41 cellular contexts compared by ENCODE assay signal in genomic region chr1:237293804-237294203, GRCh38.
"Had no signal": no experiment of that assay in that cellular context is flagged by ENCODE, and none has a peak within 500 bp of the region (broad histone marks: within the 10 kb centered on the region; RNA-seq: fewer than 3 reads in every experiment).

No MANE protein-coding gene starts in this region.

- H3K36me3 ChIP-seq: adrenal gland, ascending aorta, brain microvascular endothelial cell, breast epithelium, cardiac muscle cell had no signal

- H3K4me3 Mint-ChIP-seq: activated naive CD4-positive, alpha-beta T cell treated with anti-CD3 and anti-CD28 coated beads for 36 hours; activated naive CD4-positive, alpha-beta T cell treated with anti-CD3 and anti-CD28 coated beads, Interleukin-2, amount 10 ng/mL, durations not matched to agents 7 days and 5 days; activated naive CD4-positive, alpha-beta T cell treated with anti-CD3 and anti-CD28 coated beads, Interleukin-2, amount 50 U/mL, for 24 hours; activated naive CD8-positive, alpha-beta T cell; activated naive CD8-positive, alpha-beta T cell treated with anti-CD3 and anti-CD28 coated beads for 36 hours; activated naive CD8-positive, alpha-beta T cell treated with anti-CD3 and anti-CD28 coated beads, Interleukin-2, amount 10 ng/mL, durations not matched to agents 7 days and 5 days; activated naive CD8-positive, alpha-beta T cell treated with anti-CD3 and anti-CD28 coated beads, Interleukin-2, amount 50 U/mL, for 24 hours; activated T-cell treated with anti-CD3 and anti-CD28 coated beads, Interleukin-2, amount 50 U/mL, for 24 hours; activated T-cell treated with anti-CD3 and anti-CD28 coated beads, Interleukin-2, amount 50 U/mL, for 4 hours; activated T-cell treated with anti-CD3 and anti-CD28 coated beads, Interleukin-2, amount 50 U/mL, for 72 hours; activated T-helper 1 cell treated with anti-CD3 and anti-CD28 coated beads, Interleukin-12 subunit alpha, Interleukin-12 subunit beta, Interleukin-2, Interleukin-4 antibody, amounts not matched to agents 30 ng/mL and 10 ng/mL and 1 ng/mL, durations not matched to agents 14 hours and 24 hours and 36 hours; activated T-helper 17 cell treated with anti-CD3 and anti-CD28 coated beads, Interleukin-2, amount 50 U/mL, for 72 hours; brain; central memory CD8-positive, alpha-beta T cell had no signal

- H3K27ac ChIP-seq: adrenal gland, ascending aorta, body of pancreas, brain microvascular endothelial cell, breast epithelium, cardiac muscle cell had no signal

- FAIRE-seq: astrocyte, bronchial epithelial cell had no signal

- H3K27me3 ChIP-seq: adrenal gland, ascending aorta, body of pancreas, brain microvascular endothelial cell, breast epithelium, cardiac muscle cell had no signal

- ATAC-seq: activated naive CD4-positive, alpha-beta T cell treated with anti-CD3 and anti-CD28 coated beads, Interleukin-2, amount 50 U/mL, for 72 hours; activated naive CD8-positive, alpha-beta T cell treated with anti-CD3 and anti-CD28 coated beads, Interleukin-2, amount 50 U/mL, for 24 hours; activated T-cell treated with anti-CD3 and anti-CD28 coated beads, Interleukin-2, amount 50 U/mL, for 4 hours; activated T-cell treated with anti-CD3 and anti-CD28 coated beads, Interleukin-2, amount 50 U/mL, for 72 hours; activated T-helper 17 cell treated with anti-CD3 and anti-CD28 coated beads, Interleukin-2, amount 50 U/mL, for 72 hours; body of pancreas had no signal

- DNase-seq: activated effector memory CD4-positive, alpha-beta T cell treated with anti-CD3 and anti-CD28 coated beads, Interleukin-2, amount 50 U/mL, for 16 hours; activated effector memory CD4-positive, alpha-beta T cell treated with Interleukin-2 at 50 U/mL for 16 hours; activated gamma-delta T cell; activated gamma-delta T cell treated with Interleukin-2 at 50 U/mL for 16 hours; activated naive CD4-positive, alpha-beta T cell; activated naive CD4-positive, alpha-beta T cell treated with anti-CD3 and anti-CD28 coated beads for 36 hours; activated naive CD4-positive, alpha-beta T cell treated with anti-CD3 and anti-CD28 coated beads, Interleukin-2, amount 10 ng/mL, durations not matched to agents 7 days and 5 days; activated naive CD4-positive, alpha-beta T cell treated with anti-CD3 and anti-CD28 coated beads, Interleukin-2, amount 50 U/mL, for 16 hours; activated naive CD4-positive, alpha-beta T cell treated with Interleukin-2 at 50 U/mL for 16 hours; activated naive CD8-positive, alpha-beta T cell treated with anti-CD3 and anti-CD28 coated beads for 36 hours; activated naive CD8-positive, alpha-beta T cell treated with anti-CD3 and anti-CD28 coated beads, Interleukin-2, amount 10 ng/mL, durations not matched to agents 7 days and 5 days; activated naive CD8-positive, alpha-beta T cell treated with anti-CD3 and anti-CD28 coated beads, Interleukin-2, amount 50 U/mL, for 24 hours; activated T-cell treated with anti-CD3 and anti-CD28 coated beads for 4 hours; activated T-cell treated with anti-CD3 and anti-CD28 coated beads, Interleukin-2, amount 50 U/mL, for 1 hour; activated T-cell treated with anti-CD3 and anti-CD28 coated beads, Interleukin-2, amount 50 U/mL, for 24 hours; activated T-cell treated with anti-CD3 and anti-CD28 coated beads, Interleukin-2, amount 50 U/mL, for 4 hours; activated T-cell treated with anti-CD3 and anti-CD28 coated beads, Interleukin-2, amount 50 U/mL, for 48 hours; activated T-cell treated with anti-CD3 and anti-CD28 coated beads, Interleukin-2, amount 50 U/mL, for 72 hours; adrenal gland; amniotic stem cell; amygdala; anterior cingulate cortex; aorta; body of pancreas; brain microvascular endothelial cell; caudate nucleus; central memory CD4-positive, alpha-beta T cell; cerebellar nuclear complex had no signal

- H3K4me1 Mint-ChIP-seq: activated naive CD4-positive, alpha-beta T cell treated with anti-CD3 and anti-CD28 coated beads, Interleukin-2, amount 10 ng/mL, durations not matched to agents 7 days and 5 days; activated naive CD4-positive, alpha-beta T cell treated with anti-CD3 and anti-CD28 coated beads, Interleukin-2, amount 50 U/mL, for 24 hours; activated naive CD8-positive, alpha-beta T cell treated with anti-CD3 and anti-CD28 coated beads for 36 hours; activated naive CD8-positive, alpha-beta T cell treated with anti-CD3 and anti-CD28 coated beads, Interleukin-2, amount 10 ng/mL, durations not matched to agents 7 days and 5 days; activated naive CD8-positive, alpha-beta T cell treated with anti-CD3 and anti-CD28 coated beads, Interleukin-2, amount 50 U/mL, for 24 hours; activated T-helper 17 cell treated with anti-CD3 and anti-CD28 coated beads, Interleukin-2, amount 50 U/mL, for 72 hours; brain; central memory CD8-positive, alpha-beta T cell had no signal

- H3K4me1 ChIP-seq: adrenal gland, ascending aorta, body of pancreas, breast epithelium had no signal

- H3K27ac Mint-ChIP-seq: activated naive CD4-positive, alpha-beta T cell treated with anti-CD3 and anti-CD28 coated beads for 36 hours; activated naive CD4-positive, alpha-beta T cell treated with anti-CD3 and anti-CD28 coated beads, Interleukin-2, amount 10 ng/mL, durations not matched to agents 7 days and 5 days; activated naive CD4-positive, alpha-beta T cell treated with anti-CD3 and anti-CD28 coated beads, Interleukin-2, amount 50 U/mL, for 24 hours; activated naive CD4-positive, alpha-beta T cell treated with anti-CD3 and anti-CD28 coated beads, Interleukin-2, amount 50 U/mL, for 72 hours; activated naive CD8-positive, alpha-beta T cell; activated naive CD8-positive, alpha-beta T cell treated with anti-CD3 and anti-CD28 coated beads for 36 hours; activated naive CD8-positive, alpha-beta T cell treated with anti-CD3 and anti-CD28 coated beads, Interleukin-2, amount 10 ng/mL, durations not matched to agents 7 days and 5 days; activated naive CD8-positive, alpha-beta T cell treated with anti-CD3 and anti-CD28 coated beads, Interleukin-2, amount 50 U/mL, for 24 hours; activated T-cell treated with anti-CD3 and anti-CD28 coated beads, Interleukin-2, amount 50 U/mL, for 24 hours; activated T-cell treated with anti-CD3 and anti-CD28 coated beads, Interleukin-2, amount 50 U/mL, for 72 hours; activated T-helper 1 cell treated with anti-CD3 and anti-CD28 coated beads, Interleukin-12 subunit alpha, Interleukin-12 subunit beta, Interleukin-2, Interleukin-4 antibody, amounts not matched to agents 30 ng/mL and 10 ng/mL and 1 ng/mL, durations not matched to agents 14 hours and 24 hours and 36 hours; activated T-helper 17 cell treated with anti-CD3 and anti-CD28 coated beads, Interleukin-2, amount 50 U/mL, for 72 hours; activated T-helper 2 cell treated with anti-CD3 and anti-CD28 coated beads, Interferon-gamma antibody, Interleukin-2, Interleukin-4, amounts not matched to agents 10 μg/mL and 5 μg/mL and 100 μg/mL, durations not matched to agents 14 hours and 24 hours and 36 hours; brain had no signal

- H3K9me3 Mint-ChIP-seq: activated naive CD4-positive, alpha-beta T cell treated with anti-CD3 and anti-CD28 coated beads for 36 hours; activated naive CD4-positive, alpha-beta T cell treated with anti-CD3 and anti-CD28 coated beads, Interleukin-2, amount 10 ng/mL, durations not matched to agents 7 days and 5 days; activated naive CD4-positive, alpha-beta T cell treated with anti-CD3 and anti-CD28 coated beads, Interleukin-2, amount 50 U/mL, for 24 hours; activated naive CD4-positive, alpha-beta T cell treated with anti-CD3 and anti-CD28 coated beads, Interleukin-2, amount 50 U/mL, for 72 hours; activated naive CD8-positive, alpha-beta T cell treated with anti-CD3 and anti-CD28 coated beads for 36 hours; activated naive CD8-positive, alpha-beta T cell treated with anti-CD3 and anti-CD28 coated beads, Interleukin-2, amount 10 ng/mL, durations not matched to agents 7 days and 5 days; activated T-cell treated with anti-CD3 and anti-CD28 coated beads, Interleukin-2, amount 50 U/mL, for 24 hours; activated T-cell treated with anti-CD3 and anti-CD28 coated beads, Interleukin-2, amount 50 U/mL, for 4 hours; activated T-helper 1 cell treated with anti-CD3 and anti-CD28 coated beads, Interleukin-12 subunit alpha, Interleukin-12 subunit beta, Interleukin-2, Interleukin-4 antibody, amounts not matched to agents 30 ng/mL and 10 ng/mL and 1 ng/mL, durations not matched to agents 14 hours and 24 hours and 36 hours; activated T-helper 17 cell treated with anti-CD3 and anti-CD28 coated beads, Interleukin-2, amount 50 U/mL, for 72 hours; activated T-helper 2 cell treated with anti-CD3 and anti-CD28 coated beads, Interferon-gamma antibody, Interleukin-2, Interleukin-4, amounts not matched to agents 10 μg/mL and 5 μg/mL and 100 μg/mL, durations not matched to agents 14 hours and 24 hours and 36 hours; brain; central memory CD8-positive, alpha-beta T cell had no signal

- H3K4me3 ChIP-seq: adrenal gland, ascending aorta, body of pancreas, breast epithelium, cardiac muscle cell had no signal

- H3K9me3 ChIP-seq: adrenal gland, ascending aorta, body of pancreas, breast epithelium had no signal

- H3K36me3 Mint-ChIP-seq: activated naive CD4-positive, alpha-beta T cell treated with anti-CD3 and anti-CD28 coated beads, Interleukin-2, amount 10 ng/mL, durations not matched to agents 7 days and 5 days; activated naive CD4-positive, alpha-beta T cell treated with anti-CD3 and anti-CD28 coated beads, Interleukin-2, amount 50 U/mL, for 24 hours; activated naive CD4-positive, alpha-beta T cell treated with anti-CD3 and anti-CD28 coated beads, Interleukin-2, amount 50 U/mL, for 72 hours; activated naive CD8-positive, alpha-beta T cell; activated naive CD8-positive, alpha-beta T cell treated with anti-CD3 and anti-CD28 coated beads for 36 hours; activated naive CD8-positive, alpha-beta T cell treated with anti-CD3 and anti-CD28 coated beads, Interleukin-2, amount 10 ng/mL, durations not matched to agents 7 days and 5 days; brain had no signal
